In the genomic region with DNA sequence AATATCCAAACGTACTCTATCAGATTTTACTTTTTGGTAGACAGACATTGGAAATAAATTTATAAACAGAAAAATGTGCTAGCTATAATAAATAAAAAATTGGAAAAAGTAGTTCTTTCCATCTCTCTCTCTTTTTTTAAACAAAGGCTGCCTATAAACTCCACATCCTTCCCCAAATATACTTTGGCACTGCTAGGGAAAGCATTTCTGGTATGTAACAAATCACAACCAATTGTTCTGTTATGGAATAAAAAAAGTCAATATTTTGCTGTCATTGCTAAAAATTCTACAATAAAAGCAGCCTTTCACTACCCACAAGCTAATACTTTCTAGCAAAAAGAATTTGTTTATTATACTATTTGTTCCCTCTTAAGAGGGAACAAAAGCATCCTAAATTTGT, we compare ENCODE assay signal across 17 cellular contexts.
"Had no signal": no experiment of that assay in that cellular context is flagged by ENCODE, and none has a peak within 500 bp of the region (broad histone marks: within the 10 kb centered on the region; RNA-seq: fewer than 3 reads in every experiment).

No MANE protein-coding gene starts in this region.

- H3K9me3 Mint-ChIP-seq: activated CD8-positive, alpha-beta T cell treated with anti-CD3 and anti-CD28 coated beads for 36 hours; dendritic cell treated with granulocyte-macrophage colony-stimulating factor and Interleukin-4, amounts not matched to agents 40 ng/mL and 50 ng/mL, for 4 days; endodermal cell; neural crest cell had no signal

- DNase-seq: activated CD4-positive, alpha-beta T cell treated with anti-CD3 and anti-CD28 coated beads for 4 hours; activated CD8-positive, alpha-beta memory T cell treated with anti-CD3 and anti-CD28 coated beads, Interleukin-2, amount 50 U/mL, for 48 hours; activated CD8-positive, alpha-beta T cell treated with anti-CD3 and anti-CD28 coated beads for 36 hours; activated naive CD4-positive, alpha-beta T cell; central memory CD4-positive, alpha-beta T cell; endodermal cell; islet precursor cell; left lung; mesendoderm; pancreas; stomach; uterus had no signal

- H3K27me3 Mint-ChIP-seq: activated CD8-positive, alpha-beta T cell treated with anti-CD3 and anti-CD28 coated beads for 36 hours; dendritic cell treated with granulocyte-macrophage colony-stimulating factor and Interleukin-4, amounts not matched to agents 40 ng/mL and 50 ng/mL, for 4 days had no signal

- H3K27ac ChIP-seq: esophagus muscularis mucosa, gastroesophageal sphincter, left lung, pancreas, stomach, uterus had no signal

- H3K36me3 ChIP-seq: ascending aorta, esophagus muscularis mucosa, gastroesophageal sphincter, left lung, pancreas, stomach, uterus had no signal

- H3K27ac Mint-ChIP-seq: activated CD8-positive, alpha-beta T cell treated with anti-CD3 and anti-CD28 coated beads for 36 hours; dendritic cell treated with granulocyte-macrophage colony-stimulating factor and Interleukin-4, amounts not matched to agents 40 ng/mL and 50 ng/mL, for 4 days; endodermal cell had no signal

- H3K4me3 ChIP-seq: ascending aorta, esophagus muscularis mucosa, gastroesophageal sphincter, left lung, pancreas, stomach, uterus had no signal

- H3K4me3 Mint-ChIP-seq: activated CD8-positive, alpha-beta T cell treated with anti-CD3 and anti-CD28 coated beads for 36 hours; dendritic cell treated with granulocyte-macrophage colony-stimulating factor and Interleukin-4, amounts not matched to agents 40 ng/mL and 50 ng/mL, for 4 days; endodermal cell; neural crest cell had no signal

- FAIRE-seq: pancreas had no signal

- ATAC-seq: activated CD8-positive, alpha-beta T cell treated with anti-CD3 and anti-CD28 coated beads for 36 hours; gastroesophageal sphincter; left lung; pancreas had no signal

- H3K9me3 ChIP-seq: ascending aorta, esophagus muscularis mucosa, gastroesophageal sphincter, left lung, pancreas, stomach, uterus had no signal

- H3K27me3 ChIP-seq: ascending aorta, esophagus muscularis mucosa, gastroesophageal sphincter, left lung, pancreas, stomach, uterus had no signal

- H3K4me1 ChIP-seq: gastroesophageal sphincter, pancreas, stomach, uterus had no signal
